1 cellular context compared by ENCODE assay signal in genomic region chr17:69819316-69820087, GRCh38.
TF ChIP-seq lines count a peak whose summit lies in the region.

No MANE protein-coding gene starts in this region.

TF ChIP-seq in GM23338, 12 proteins besides CTCF, POLR2A, EP300 and RAD21 (continued from another document):
- TF ChIP-seq ZNF462 (CRISPR knock-in tag; IDR thresholded peaks at IDR 0.05) (no peak), NANOG (IDR thresholded peaks at IDR 0.05; ENCODE audit: borderline replicate concordance) (no peak)
